Comparison of ENCODE assay signal across 16 cellular contexts in genomic region chr5:68277427-68277826, GRCh38.
DNase-seq lines count a peak whose midpoint lies in the region; ATAC-seq and TF ChIP-seq lines count a peak whose summit lies in the region.
"Had no signal": no experiment of that assay in that cellular context is flagged by ENCODE, and none has a peak within 500 bp of the region (broad histone marks: within the 10 kb centered on the region; RNA-seq: fewer than 3 reads in every experiment).

No MANE protein-coding gene starts in this region.

- H3K4me2 ChIP-seq in IMR-90 (ENCODE audit: low read depth, low read length), result no peak overlapping the region

- H3K18ac ChIP-seq in IMR-90 (ENCODE audit: low read depth, low read length), result no peak overlapping the region

- intact Hi-C loops in IMR-90 (cut with micrococcal nuclease), result no loop called here

- POLR2A ChIA-PET in IMR-90 (lab: Charles Lee; ENCODE audit: unreplicated experiment), result no interaction called here
- POLR2A ChIA-PET in naive thymus-derived CD8-positive, alpha-beta T cell (lab: Charles Lee), result no interaction called here

- DNase-seq in Daoy (ENCODE audit: low read depth) (peak; percentile 74), IMR-90 (peak; percentile 77), brain microvascular endothelial cell (peak; percentile 65), NCI-H2227 (lab: John Stamatoyannopoulos, UW; ENCODE audit: unreplicated experiment) (no peak), mucosa of gallbladder (ENCODE audit: low spot score) (no peak)
- DNase-seq in naive thymus-derived CD8-positive, alpha-beta T cell, result no peak
- DNase-seq: activated effector memory CD4-positive, alpha-beta T cell treated with Interleukin-2 at 50 U/mL for 16 hours; colonic mucosa; COR-L47; H7; RPMI8226; stimulated activated CD4-positive, alpha-beta T cell treated with anti-CD3 and anti-CD28 coated beads, Interleukin-4, amount 100 ng/mL, for 4 hours had no signal

- peak overlapping the region; percentile 73 to 97 (median 92) for H3K27ac Mint-ChIP-seq in naive thymus-derived CD8-positive, alpha-beta T cell
- H3K27ac Mint-ChIP-seq: WTC11 had no signal

- CTCF ChIA-PET in IMR-90 (lab: Yijun Ruan, JAX), result no interaction called here

- no peak overlapping the region for H2BK20ac ChIP-seq in IMR-90 (ENCODE audit: low read depth, low read length)

- ATAC-seq in IMR-90 (ENCODE audit: low read depth) (no peak; the same call in 1 of the 2 replicates), HG03039 (IDR thresholded peaks at IDR 0.05; ENCODE audit: unreplicated experiment) (no peak), GM19035 (IDR thresholded peaks at IDR 0.05; ENCODE audit: unreplicated experiment) (no peak)
- ATAC-seq in naive thymus-derived CD8-positive, alpha-beta T cell, result no peak
- ATAC-seq: WTC11 had no signal

- no peaks in the 10 kb centered on the region for H3K4me1 ChIP-seq in IMR-90 (ENCODE audit: control insufficient read depth, insufficient read depth, low read length)
- H3K4me1 ChIP-seq: colonic mucosa had no signal

- H4K91ac ChIP-seq in IMR-90 (ENCODE audit: insufficient read depth, low read depth, low read length), result no peak overlapping the region

- WGBS in IMR-90 (ENCODE audit: extremely low coverage in 2 of 2, insufficient read length in 1 of 2), 2 experiments, result no CpG with 5 or more reads among the region's 5 CpGs

- no peak overlapping the region for H2AK9ac ChIP-seq in IMR-90 (replicated peaks; ENCODE audit: low read depth, low read length, poor library complexity)

- BruUV-seq in IMR-90 (replicated peaks; lab: Mats Ljungman, UMichigan), result no TSS peak

- H3K9ac ChIP-seq in IMR-90 (ENCODE audit: low read depth, low read length), result no peak overlapping the region

- H3K27me3 Mint-ChIP-seq in naive thymus-derived CD8-positive, alpha-beta T cell, result no peaks in the 10 kb centered on the region
- H3K27me3 Mint-ChIP-seq: progenitor cell of endocrine pancreas had no signal

- H3K79me1 ChIP-seq in IMR-90 (ENCODE audit: low read depth in 1 of 2, low read length in 2 of 2), result peaks cover 3 to 10% of the 10 kb centered on the region in 2 experiments; a peak in 2 of 4 replicates

- H2BK15ac ChIP-seq in IMR-90 (ENCODE audit: low read depth, low read length), result no peak overlapping the region

- H3K27ac ChIP-seq in IMR-90 (ENCODE audit: insufficient read depth, low read length), result no peak overlapping the region
- peak overlapping the region; percentile 27 for H3K27ac ChIP-seq in brain microvascular endothelial cell
- H3K27ac ChIP-seq: colonic mucosa had no signal

- H3K36me3 ChIP-seq in IMR-90 (ENCODE audit: control insufficient read depth, insufficient read depth, low read length), result peaks cover 17% of the 10 kb centered on the region
- peaks cover 10% of the 10 kb centered on the region for H3K36me3 ChIP-seq in brain microvascular endothelial cell (replicated peaks)

- no peak overlapping the region for H2AK5ac ChIP-seq in IMR-90 (ENCODE audit: low read depth, low read length)

- no peaks in the 10 kb centered on the region for H3K9me3 ChIP-seq in IMR-90 (ENCODE audit: control insufficient read depth, insufficient read depth, low read length)
- H3K9me3 ChIP-seq: colonic mucosa had no signal

- H3K14ac ChIP-seq in IMR-90 (replicated peaks; ENCODE audit: low read depth, low read length), result no peak overlapping the region; the same call in 1 of the 2 replicates

- no peak overlapping the region for H3K4ac ChIP-seq in IMR-90 (ENCODE audit: low read depth, low read length)

- H3K4me1 Mint-ChIP-seq in naive thymus-derived CD8-positive, alpha-beta T cell, result peaks cover 34 to 84% (median 75%) of the 10 kb centered on the region in 4 donors

- H2BK5ac ChIP-seq in IMR-90 (ENCODE audit: low read depth, low read length, poor library complexity, severe bottlenecking), result no peak overlapping the region

- no peak for TF ChIP-seq RAD21 in IMR-90 (IDR thresholded peaks at IDR 0.05; ENCODE audit: low read length)

- dilution Hi-C loops in IMR-90 (cut with HindIII; ENCODE audit: low sequenced_read_pairs, unreplicated experiment), result no loop called here

- H3K4me3 ChIP-seq in IMR-90 (ENCODE audit: insufficient read depth, low read depth, low read length), result no peak overlapping the region
- no peak overlapping the region for H3K4me3 ChIP-seq in brain microvascular endothelial cell (ENCODE audit: low read depth, low read length)
- H3K4me3 ChIP-seq: colonic mucosa had no signal

- no peak overlapping the region for H4K5ac ChIP-seq in IMR-90 (ENCODE audit: low read depth, low read length)

- H2BK120ac ChIP-seq in IMR-90 (ENCODE audit: low read depth, low read length), result no peak overlapping the region

- H3K36me3 Mint-ChIP-seq in naive thymus-derived CD8-positive, alpha-beta T cell, result peaks cover 0 to 67% (median 34%) of the 10 kb centered on the region in 3 donors

- H4K20me1 ChIP-seq in IMR-90 (ENCODE audit: insufficient read depth, low read length), result no peaks in the 10 kb centered on the region

- no peak for TF ChIP-seq CTCF in IMR-90 (conservative IDR thresholded peaks at IDR 0.05; ENCODE audit: low read depth, low read length)
- no peak for TF ChIP-seq CTCF in brain microvascular endothelial cell (IDR thresholded peaks at IDR 0.05; ENCODE audit: low read depth, low read length, missing control alignments)

- H3K23ac ChIP-seq in IMR-90 (ENCODE audit: low read depth, low read length), result no peak overlapping the region

- H4K8ac ChIP-seq in IMR-90 (ENCODE audit: low read depth in 2 of 2, low read length in 2 of 2), result no peak overlapping the region

- no peaks in the 10 kb centered on the region for H3K9me3 Mint-ChIP-seq in naive thymus-derived CD8-positive, alpha-beta T cell
- H3K9me3 Mint-ChIP-seq: WTC11 had no signal

- H3K27me3 ChIP-seq in IMR-90 (ENCODE audit: control insufficient read depth, insufficient read depth, low read length), result no peaks in the 10 kb centered on the region
- H3K27me3 ChIP-seq in brain microvascular endothelial cell (replicated peaks), result no peaks in the 10 kb centered on the region
- H3K27me3 ChIP-seq: colonic mucosa had no signal

- no peak overlapping the region for H3K56ac ChIP-seq in IMR-90 (ENCODE audit: extremely low read depth, insufficient read depth, low read length)

- no peak overlapping the region for H3K4me3 Mint-ChIP-seq in naive thymus-derived CD8-positive, alpha-beta T cell
- H3K4me3 Mint-ChIP-seq: WTC11 had no signal

- peaks cover 8% of the 10 kb centered on the region for H3K9me1 ChIP-seq in IMR-90 (ENCODE audit: insufficient read depth, low read length)

- in situ Hi-C loops in IMR-90 (cut with MboI; ENCODE audit: low sequenced_read_pairs) (no loop called here), brain microvascular endothelial cell (cut with HindIII; ENCODE audit: low pct_ligation_motif_present, low sequenced_read_pairs) (loop anchor here (25.0 kb wide), 1 partner anchor 185 kb away; no protein-coding TSS in a partner anchor)

- no peak overlapping the region for H2AFZ ChIP-seq in IMR-90 (replicated peaks; ENCODE audit: low read length, poor library complexity)

- TF ChIP-seq POLR2A in IMR-90 (IDR thresholded peaks at IDR 0.05; ENCODE audit: low read depth, low read length), result no peak

TF ChIP-seq in IMR-90, 13 proteins besides CTCF, POLR2A, EP300 and RAD21:
- no peak for TF ChIP-seq SMC3 (IDR thresholded peaks at IDR 0.05; ENCODE audit: low read depth, low read length)
- TF ChIP-seq RFX5 (IDR thresholded peaks at IDR 0.05; ENCODE audit: low read depth, low read length), result no peak
- TF ChIP-seq USF2 (IDR thresholded peaks at IDR 0.05; ENCODE audit: low read depth, low read length), result no peak
- TF ChIP-seq CEBPB (IDR thresholded peaks at IDR 0.05; ENCODE audit: low read depth, low read length), result no peak
- TF ChIP-seq MAZ (IDR thresholded peaks at IDR 0.05; ENCODE audit: borderline replicate concordance, low read depth, low read length), result no peak
- no peak for TF ChIP-seq FOS (IDR thresholded peaks at IDR 0.05; ENCODE audit: low read depth, low read length)
- no peak for TF ChIP-seq RCOR1 (IDR thresholded peaks at IDR 0.05; ENCODE audit: insufficient replicate concordance, low read length)
- TF ChIP-seq BHLHE40 (IDR thresholded peaks at IDR 0.05; ENCODE audit: low read depth, low read length), result no peak
- TF ChIP-seq CHD1 (IDR thresholded peaks at IDR 0.05; ENCODE audit: low read depth, low read length), result no peak
- TF ChIP-seq MXI1 (IDR thresholded peaks at IDR 0.05; ENCODE audit: borderline replicate concordance, low read depth, low read length), result no peak
- no peak for TF ChIP-seq NFE2L2 (IDR thresholded peaks at IDR 0.05; ENCODE audit: low read depth, low read length)
- TF ChIP-seq ELK1 (IDR thresholded peaks at IDR 0.05; ENCODE audit: borderline replicate concordance, low read depth, low read length), result no peak
- TF ChIP-seq MAFK (IDR thresholded peaks at IDR 0.05; ENCODE audit: low read depth, low read length), result no peak

Comparison
In these comparisons a context has a peak if more than half of its experiments do, and no peak if none do; other contexts are left out.
1. DNase-seq: peak in Daoy (single experiment), IMR-90 (single experiment) and brain microvascular endothelial cell (single experiment); none in naive thymus-derived CD8-positive, alpha-beta T cell (0 of 10), NCI-H2227 (single experiment) and mucosa of gallbladder (single experiment).